Comparison of ENCODE assay signal across 20 cellular contexts in the genomic region with DNA sequence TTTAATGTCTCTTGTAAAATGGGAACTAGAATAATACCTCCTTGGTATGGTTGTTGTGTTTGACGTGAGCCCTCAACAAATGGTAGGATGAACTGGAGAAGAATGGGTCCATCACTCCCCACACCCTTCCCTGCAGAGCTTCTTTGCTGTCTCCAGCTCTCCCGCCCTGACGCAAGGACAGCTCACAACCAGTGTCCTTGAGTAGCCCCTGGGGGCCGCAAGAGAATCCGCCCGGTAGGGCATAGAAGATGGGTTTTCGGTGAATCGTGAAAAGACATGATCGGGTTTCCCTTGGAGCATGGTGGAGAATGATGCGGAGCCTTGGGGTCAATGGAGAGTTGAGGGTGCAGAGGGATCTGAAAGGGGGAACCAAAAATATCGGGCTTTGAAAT. TPM values are rescaled to one million over a fixed set of nuclear protein-coding genes. Genes with fewer than 3 reads are reported as not detected.
DNase-seq lines count a peak whose midpoint lies in the region; ATAC-seq and TF ChIP-seq lines count a peak whose summit lies in the region.
"Had no signal": no experiment of that assay in that cellular context is flagged by ENCODE, and none has a peak within 500 bp of the region (broad histone marks: within the 10 kb centered on the region; RNA-seq: fewer than 3 reads in every experiment).

No MANE protein-coding gene starts in this region.

- peaks cover 100% of the 10 kb centered on the region for H3K27me3 Mint-ChIP-seq in CD4-positive, CD25-positive, alpha-beta regulatory T cell
- peaks cover 100% of the 10 kb centered on the region for H3K27me3 Mint-ChIP-seq in GM23338 (ENCODE audit: insufficient read depth, low read depth, poor library complexity)
- H3K27me3 Mint-ChIP-seq in endodermal cell (ENCODE audit: insufficient read depth), result peaks cover 100% of the 10 kb centered on the region
- peaks cover 95% of the 10 kb centered on the region for H3K27me3 Mint-ChIP-seq in neural progenitor cell (ENCODE audit: insufficient read depth, low read depth)

- H3K9me2 ChIP-seq in GM23338 (ENCODE audit: insufficient read depth), result no peaks in the 10 kb centered on the region

- H3K27ac Mint-ChIP-seq in CD4-positive, CD25-positive, alpha-beta regulatory T cell, result no peak overlapping the region
- H3K27ac Mint-ChIP-seq in GM23338 (no peak overlapping the region), endodermal cell (no peak overlapping the region), neural progenitor cell (no peak overlapping the region)
- H3K27ac Mint-ChIP-seq: activated CD4-positive, alpha-beta memory T cell treated with anti-CD3 and anti-CD28 coated beads for 36 hours; mesothelial cell of epicardium had no signal

- peak overlapping the region in 3 of 4 donors; percentile 3 to 59 (median 54) for H3K4me3 Mint-ChIP-seq in CD4-positive, CD25-positive, alpha-beta regulatory T cell
- H3K4me3 Mint-ChIP-seq in GM23338 (peak overlapping the region; percentile 51; the same call in 2 of the 3 replicates), endodermal cell (peak overlapping the region; percentile 41), neural progenitor cell (peak overlapping the region; percentile 46)
- H3K4me3 Mint-ChIP-seq: central memory CD8-positive, alpha-beta T cell had no signal

- no peak overlapping the region for H3K4me3 ChIP-seq in CD4-positive, CD25-positive, alpha-beta regulatory T cell (ENCODE audit: low read depth, low read length)
- H3K4me3 ChIP-seq in GM23338, result peak overlapping the region; percentile 56; the same call in 1 of the 2 replicates
- H3K4me3 ChIP-seq in endodermal cell (ENCODE audit: low read length), result peak overlapping the region; percentile 71
- H3K4me3 ChIP-seq in neural progenitor cell, result peak overlapping the region; percentile 40
- H3K4me3 ChIP-seq: SK-N-MC had no signal

- H3K9me3 ChIP-seq in CD4-positive, CD25-positive, alpha-beta regulatory T cell (ENCODE audit: control insufficient read depth in 2 of 2, low read length in 2 of 2), result peaks cover 0 to 6% of the 10 kb centered on the region in 2 experiments
- no peaks in the 10 kb centered on the region for H3K9me3 ChIP-seq in endodermal cell (ENCODE audit: control insufficient read depth, low read length)
- H3K9me3 ChIP-seq in neural progenitor cell (ENCODE audit: low read depth), result no peaks in the 10 kb centered on the region
- H3K9me3 ChIP-seq: tibial nerve had no signal

- H3K4me1 ChIP-seq in CD4-positive, CD25-positive, alpha-beta regulatory T cell (ENCODE audit: control insufficient read depth, insufficient read depth, low read length, poor library complexity, severe bottlenecking), result peaks cover 15% of the 10 kb centered on the region
- H3K4me1 ChIP-seq in GM23338 (ENCODE audit: insufficient read depth), result peaks cover 39% of the 10 kb centered on the region
- H3K4me1 ChIP-seq in endodermal cell (ENCODE audit: control insufficient read depth, insufficient read depth, low read length), result peaks cover 14% of the 10 kb centered on the region
- H3K4me1 ChIP-seq in neural progenitor cell, result no peaks in the 10 kb centered on the region

- TF ChIP-seq CTCF in GM23338 (conservative IDR thresholded peaks at IDR 0.05; ENCODE audit: low read depth in 2 of 2), result no peak
- TF ChIP-seq CTCF in endodermal cell (conservative IDR thresholded peaks at IDR 0.05), result no peak
- TF ChIP-seq CTCF in neural progenitor cell (IDR thresholded peaks at IDR 0.05), result no peak

- H3K4me1 Mint-ChIP-seq in CD4-positive, CD25-positive, alpha-beta regulatory T cell, result peaks cover 0 to 38% (median 14%) of the 10 kb centered on the region in 4 donors
- H3K4me1 Mint-ChIP-seq in GM23338, result peaks cover 46% of the 10 kb centered on the region
- peaks cover 13% of the 10 kb centered on the region for H3K4me1 Mint-ChIP-seq in endodermal cell
- peaks cover 16% of the 10 kb centered on the region for H3K4me1 Mint-ChIP-seq in neural progenitor cell

- intact Hi-C loops in posterior cingulate gyrus (cut with DNase I), result no loop called here

- H3K36me3 ChIP-seq in CD4-positive, CD25-positive, alpha-beta regulatory T cell (ENCODE audit: control insufficient read depth, insufficient read depth, low read length), result no peaks in the 10 kb centered on the region
- H3K36me3 ChIP-seq in GM23338 (ENCODE audit: insufficient read depth) (no peaks in the 10 kb centered on the region), endodermal cell (ENCODE audit: control insufficient read depth, insufficient read depth, low read length) (no peaks in the 10 kb centered on the region), neural progenitor cell (no peaks in the 10 kb centered on the region)
- H3K36me3 ChIP-seq: tibial nerve had no signal

- no peak for DNase-seq in CD4-positive, CD25-positive, alpha-beta regulatory T cell
- peak; percentile 66 for DNase-seq in GM23338 (ENCODE audit: low spot score)
- no peak for DNase-seq in endodermal cell
- peak; percentile 55 for DNase-seq in neural progenitor cell (ENCODE audit: low spot score)
- no peak for DNase-seq in Kasumi-1 (lab: John Stamatoyannopoulos, UW)
- no peak for DNase-seq in posterior cingulate gyrus
- DNase-seq in Ammon's horn (ENCODE audit: low spot score), result no peak
- DNase-seq: amniotic stem cell; effector memory CD4-positive, alpha-beta T cell; KBM-7; NCI-H1105 had no signal

- 2 to 11% methylated on average over 6 to 11 of the region's 11 CpGs for WGBS in endodermal cell (ENCODE audit: insufficient coverage in 1 of 2, insufficient read length in 1 of 2), 2 experiments

- H3K27me3 ChIP-seq in CD4-positive, CD25-positive, alpha-beta regulatory T cell (ENCODE audit: control insufficient read depth, insufficient read depth, low read length), result peaks cover 59% of the 10 kb centered on the region
- H3K27me3 ChIP-seq in GM23338 (ENCODE audit: insufficient read depth) (peaks cover 100% of the 10 kb centered on the region), endodermal cell (ENCODE audit: control insufficient read depth, insufficient read depth, low read length, poor library complexity, severe bottlenecking) (peaks cover 100% of the 10 kb centered on the region), neural progenitor cell (peaks cover 100% of the 10 kb centered on the region)

- H3F3A ChIP-seq in GM23338 (replicated peaks; ENCODE audit: low read depth) (peaks cover 29% of the 10 kb centered on the region), neural progenitor cell (ENCODE audit: low read depth) (no peaks in the 10 kb centered on the region)

- H3K27ac ChIP-seq in CD4-positive, CD25-positive, alpha-beta regulatory T cell (ENCODE audit: insufficient read depth, low read length, poor library complexity, severe bottlenecking), result no peak overlapping the region
- no peak overlapping the region for H3K27ac ChIP-seq in GM23338 (ENCODE audit: low read depth)
- H3K27ac ChIP-seq in endodermal cell (ENCODE audit: low read depth, low read length), result no peak overlapping the region
- no peak overlapping the region for H3K27ac ChIP-seq in neural progenitor cell
- H3K27ac ChIP-seq: C4-2B, HL-60, SK-N-MC, tibial nerve had no signal

- no peak for ATAC-seq in CD4-positive, CD25-positive, alpha-beta regulatory T cell (ENCODE audit: low read depth in 2 of 2)
- ATAC-seq in GM23338, result peak; percentile 11
- ATAC-seq: Panc1 had no signal

- H3K9me3 Mint-ChIP-seq in CD4-positive, CD25-positive, alpha-beta regulatory T cell, result peaks cover 0 to 15% (median 3%) of the 10 kb centered on the region in 7 donors
- H3K9me3 Mint-ChIP-seq in GM23338 (no peaks in the 10 kb centered on the region; the same call in 2 of the 3 replicates), endodermal cell (no peaks in the 10 kb centered on the region), neural progenitor cell (peaks cover 2% of the 10 kb centered on the region)
- H3K9me3 Mint-ChIP-seq: activated CD4-positive, alpha-beta memory T cell treated with anti-CD3 and anti-CD28 coated beads for 36 hours; mesothelial cell of epicardium had no signal

- H4K20me1 ChIP-seq in GM23338 (replicated peaks; ENCODE audit: insufficient read depth), result peaks cover 64% of the 10 kb centered on the region
- H4K20me1 ChIP-seq in neural progenitor cell (ENCODE audit: low read depth), result peaks cover 99% of the 10 kb centered on the region

- H3K9ac ChIP-seq in endodermal cell (ENCODE audit: extremely low read depth, low read length, poor library complexity, severe bottlenecking) (no peak overlapping the region), neural progenitor cell (no peak overlapping the region)

- H3K4me2 ChIP-seq in GM23338 (peak overlapping the region; percentile 83; the same call in 1 of the 2 replicates), neural progenitor cell (peak overlapping the region; percentile 70)

- H2AFZ ChIP-seq in GM23338, result peak overlapping the region; percentile 78; the same call in 1 of the 2 replicates
- no peak overlapping the region for H2AFZ ChIP-seq in neural progenitor cell (replicated peaks)

- H3K79me2 ChIP-seq in GM23338 (replicated peaks; ENCODE audit: insufficient read depth) (no peaks in the 10 kb centered on the region), neural progenitor cell (ENCODE audit: low read depth) (no peaks in the 10 kb centered on the region)

- peaks cover 3% of the 10 kb centered on the region for H3K36me3 Mint-ChIP-seq in CD4-positive, CD25-positive, alpha-beta regulatory T cell
- H3K36me3 Mint-ChIP-seq in GM23338 (ENCODE audit: low read depth) (no peaks in the 10 kb centered on the region; the same call in 2 of the 3 replicates), endodermal cell (ENCODE audit: low read depth) (no peaks in the 10 kb centered on the region), neural progenitor cell (no peaks in the 10 kb centered on the region)
- H3K36me3 Mint-ChIP-seq: activated CD4-positive, alpha-beta memory T cell treated with anti-CD3 and anti-CD28 coated beads for 36 hours; mesothelial cell of epicardium had no signal

TF ChIP-seq in GM23338, 12 proteins besides CTCF, POLR2A, EP300 and RAD21:
- no peak for TF ChIP-seq NANOG (IDR thresholded peaks at IDR 0.05; ENCODE audit: borderline replicate concordance)
- no peak for TF ChIP-seq EZH2 (IDR thresholded peaks at IDR 0.05; ENCODE audit: low read depth, unreplicated experiment)

RNA-seq across cellular contexts. Expression of gene PAX9, which starts 6.1 kb away (rescaled TPM):
- total RNA-seq in CD4-positive, CD25-positive, alpha-beta regulatory T cell, result 0.42 TPM
- polyA plus RNA-seq in CD4-positive, CD25-positive, alpha-beta regulatory T cell, result under 1 TPM in 3 of 4 donors, not detected in 1; 0.14 to 0.46 (median 0.41) TPM
- not detected in 2 replicates for total RNA-seq in GM23338 (2014; rRNA removed; shearing (Covaris generic))
- 0.37 and 0.74 TPM in 2 replicates for polyA plus RNA-seq in GM23338 (2016; fragmentation: Nextera tagmentation; extraction: Ambion mirVana)
- under 1 TPM; 0.22 to 0.35 TPM for total RNA-seq in endodermal cell
- polyA plus RNA-seq in endodermal cell (2013, experiment 1 of 2), result 0.28 TPM
- 0.33 TPM for polyA plus RNA-seq in endodermal cell (2013, experiment 2 of 2)
- total RNA-seq in neural progenitor cell (ENCODE audit: low replicate concordance), result not detected in 2 replicates
- total RNA-seq: activated CD4-positive, alpha-beta memory T cell treated with anti-CD3 and anti-CD28 coated beads for 36 hours; mesothelial cell of epicardium; omental fat pad had no signal

Comparison
In these comparisons a context has a peak if more than half of its experiments do, and no peak if none do; other contexts are left out.
1. DNase-seq: peak in GM23338 (single experiment) and neural progenitor cell (single experiment); none in CD4-positive, CD25-positive, alpha-beta regulatory T cell (0 of 3), endodermal cell (single experiment), Kasumi-1 (0 of 2), posterior cingulate gyrus (0 of 10) and Ammon's horn (single experiment).
2. Peak in every context shown above with its lines, with median percentiles within 50 percentile points of each other: H3K4me3 Mint-ChIP-seq.